In the genomic region with DNA sequence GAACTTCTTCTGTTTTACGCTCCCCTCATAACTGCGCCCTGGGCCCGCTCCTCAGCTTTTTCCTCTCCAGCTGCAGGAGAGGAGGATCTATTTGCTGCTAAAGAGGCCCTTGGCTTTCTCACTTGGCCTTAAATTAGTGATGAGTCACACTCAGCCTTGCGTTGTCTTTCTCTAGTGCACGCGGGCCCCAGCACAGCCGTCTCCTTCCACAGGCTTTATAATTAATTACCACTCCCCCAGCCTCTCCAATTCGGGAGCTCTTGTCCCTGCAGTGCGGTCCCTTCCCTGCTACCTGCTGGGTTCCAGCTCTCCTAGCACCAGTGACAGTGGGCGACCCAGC, we compare ENCODE assay signal across 12 cellular contexts. TPM values are rescaled to one million over a fixed set of nuclear protein-coding genes. Genes with fewer than 3 reads are reported as not detected.
A peak's percentile ranks its signal among the peaks of the same experiment; 100 is the strongest.
DNase-seq lines count a peak whose midpoint lies in the region; ATAC-seq and TF ChIP-seq lines count a peak whose summit lies in the region.
"Had no signal": no experiment of that assay in that cellular context is flagged by ENCODE, and none has a peak within 500 bp of the region (broad histone marks: within the 10 kb centered on the region; RNA-seq: fewer than 3 reads in every experiment).

No MANE protein-coding gene starts in this region.

- H3K27me3 Mint-ChIP-seq in stimulated activated naive CD8-positive, alpha-beta T cell treated with anti-CD3 and anti-CD28 coated beads, Interleukin-15, amount 100 ng/mL, for 72 hours = no peaks in the 10 kb centered on the region

- H3K4me1 Mint-ChIP-seq in stimulated activated naive CD8-positive, alpha-beta T cell treated with anti-CD3 and anti-CD28 coated beads, Interleukin-15, amount 100 ng/mL, for 72 hours = peaks cover 29% of the 10 kb centered on the region
- H3K4me1 Mint-ChIP-seq: CD14-positive monocyte had no signal

- peak overlapping the region; percentile 50 to 66 for H3K27ac Mint-ChIP-seq in stimulated activated naive CD8-positive, alpha-beta T cell treated with anti-CD3 and anti-CD28 coated beads, Interleukin-15, amount 100 ng/mL, for 72 hours
- H3K27ac Mint-ChIP-seq: CD14-positive monocyte had no signal

- H3K36me3 ChIP-seq in aorta (ENCODE audit: control insufficient read depth in 1 of 2, insufficient read depth in 2 of 2, low read length in 1 of 2) (no peaks in the 10 kb centered on the region), lower lobe of right lung (no peaks in the 10 kb centered on the region)
- H3K36me3 ChIP-seq: breast epithelium had no signal

- H3K9me3 ChIP-seq in aorta (ENCODE audit: control insufficient read depth, low read length) (no peaks in the 10 kb centered on the region), lower lobe of right lung (no peaks in the 10 kb centered on the region)
- H3K9me3 ChIP-seq: breast epithelium had no signal

- H3K27me3 ChIP-seq in aorta (ENCODE audit: control insufficient read depth in 1 of 2, insufficient read depth in 2 of 2, low read length in 1 of 2) = no peaks in the 10 kb centered on the region
- H3K27me3 ChIP-seq in lower lobe of right lung (ENCODE audit: low read depth) = no peaks in the 10 kb centered on the region
- H3K27me3 ChIP-seq: breast epithelium had no signal

- no peak for TF ChIP-seq CTCF in lower lobe of right lung (IDR thresholded peaks at IDR 0.05)

- DNase-seq in stimulated activated naive CD8-positive, alpha-beta T cell treated with anti-CD3 and anti-CD28 coated beads, Interleukin-15, amount 100 ng/mL, for 72 hours = no peak
- no peak for DNase-seq in stimulated activated naive CD8-positive, alpha-beta T cell treated with anti-CD3 and anti-CD28 coated beads, Interleukin-15, Interleukin-2, amounts not matched to agents 100 U/mL and 50 U/mL, for 24 hours
- DNase-seq in SHP77 (lab: John Stamatoyannopoulos, UW) (peak; percentile 30 to 39), iPS-NIHi7 (ENCODE audit: extremely low spot score) (peak; percentile 56), aorta (peak in 1 of 2 donors; percentile 44), lower lobe of right lung (no peak), NCI-H1092 (lab: John Stamatoyannopoulos, UW) (no peak)
- DNase-seq: activated CD4-positive, alpha-beta T cell treated with anti-CD3 and anti-CD28 coated beads, Interleukin-2, amount 50 U/mL, for 1 hour had no signal

- no peaks in the 10 kb centered on the region for H3K9me3 Mint-ChIP-seq in stimulated activated naive CD8-positive, alpha-beta T cell treated with anti-CD3 and anti-CD28 coated beads, Interleukin-15, amount 100 ng/mL, for 72 hours

- intact Hi-C loops in aorta (cut with DNase I) (no loop called here), lower lobe of right lung (cut with DNase I) (no loop called here)

- H3K27ac ChIP-seq in aorta (ENCODE audit: low read depth in 1 of 2, low read length in 2 of 2) = no peak overlapping the region
- H3K27ac ChIP-seq in lower lobe of right lung = no peak overlapping the region
- H3K27ac ChIP-seq: breast epithelium had no signal

- no peak for ATAC-seq in stimulated activated naive CD8-positive, alpha-beta T cell treated with anti-CD3 and anti-CD28 coated beads, Interleukin-15, amount 100 ng/mL, for 72 hours
- no peak for ATAC-seq in stimulated activated naive CD8-positive, alpha-beta T cell treated with anti-CD3 and anti-CD28 coated beads, Interleukin-15, Interleukin-2, amounts not matched to agents 100 U/mL and 50 U/mL, for 24 hours
- ATAC-seq in aorta (ENCODE audit: low FRiP score) (peak; percentile 51), lower lobe of right lung (no peak), GM18517 (IDR thresholded peaks at IDR 0.05; ENCODE audit: unreplicated experiment) (no peak)
- ATAC-seq: Panc1 had no signal

- H3K4me3 ChIP-seq in aorta (ENCODE audit: low read length in 2 of 2) (no peak overlapping the region), lower lobe of right lung (no peak overlapping the region)

- WGBS in aorta, 2 donors = 60 to 61% methylated on average over 10 of the region's 10 CpGs

- H3K4me1 ChIP-seq in aorta (ENCODE audit: control insufficient read depth in 1 of 2, insufficient read depth in 2 of 2, low read length in 2 of 2) (no peaks in the 10 kb centered on the region), lower lobe of right lung (no peaks in the 10 kb centered on the region)
- H3K4me1 ChIP-seq: breast epithelium had no signal

- no peak overlapping the region for H3K4me3 Mint-ChIP-seq in stimulated activated naive CD8-positive, alpha-beta T cell treated with anti-CD3 and anti-CD28 coated beads, Interleukin-15, amount 100 ng/mL, for 72 hours
- H3K4me3 Mint-ChIP-seq: CD14-positive monocyte had no signal

RNA-seq across cellular contexts. Expression of a gene that starts 25.2 kb away (rescaled TPM):
- under 1 TPM; 0.10 to 0.84 TPM for total RNA-seq in aorta
- polyA plus RNA-seq in aorta = under 1 TPM in 1 of 2 donors, not detected in 1; 0.10 TPM
- total RNA-seq in lower lobe of right lung = not detected
- polyA plus RNA-seq: CD14-positive monocyte had no signal

Comparison
In these comparisons a context has a peak if more than half of its experiments do, and no peak if none do; other contexts are left out.
1. DNase-seq: peak in SHP77 (2 of 2) and iPS-NIHi7 (single experiment); none in stimulated activated naive CD8-positive, alpha-beta T cell treated with anti-CD3 and anti-CD28 coated beads, Interleukin-15, amount 100 ng/mL, for 72 hours (0 of 2), stimulated activated naive CD8-positive, alpha-beta T cell treated with anti-CD3 and anti-CD28 coated beads, Interleukin-15, Interleukin-2, amounts not matched to agents 100 U/mL and 50 U/mL, for 24 hours (single experiment), lower lobe of right lung (single experiment) and NCI-H1092 (single experiment).